ENCODE assay signal across 2 cellular contexts in genomic region chr1:151146072-151146415, GRCh38.
TF ChIP-seq lines count a peak whose summit lies in the region.

No MANE protein-coding gene starts in this region.

TF ChIP-seq in GM12878, 131 proteins besides CTCF, POLR2A, EP300 and RAD21:
- no peak for TF ChIP-seq SIN3A (IDR thresholded peaks at IDR 0.05; ENCODE audit: low read depth, low read length)
- TF ChIP-seq BMI1 (IDR thresholded peaks at IDR 0.05; ENCODE audit: borderline replicate concordance): peak; percentile 43; the same call in 1 of the 2 replicates

TF ChIP-seq in liver, 16 proteins besides CTCF, POLR2A, EP300 and RAD21:
- TF ChIP-seq FOXA1 (IDR thresholded peaks at IDR 0.05) (no peak), YY1 (IDR thresholded peaks at IDR 0.05) (no peak), EGR1 (IDR thresholded peaks at IDR 0.05; ENCODE audit: low read depth in 2 of 2) (no peak), ZBTB33 (IDR thresholded peaks at IDR 0.05) (no peak), JUND (IDR thresholded peaks at IDR 0.05) (no peak), HNF4A (conservative IDR thresholded peaks at IDR 0.05) (no peak), SP1 (IDR thresholded peaks at IDR 0.05) (no peak), FOXA2 (IDR thresholded peaks at IDR 0.05) (no peak), NR2F2 (IDR thresholded peaks at IDR 0.05) (no peak), REST (IDR thresholded peaks at IDR 0.05) (no peak), MAX (IDR thresholded peaks at IDR 0.05) (no peak), RXRA (IDR thresholded peaks at IDR 0.05) (no peak), HNF4G (IDR thresholded peaks at IDR 0.05) (no peak), GABPA (IDR thresholded peaks at IDR 0.05 in 1 of 2, conservative IDR thresholded peaks at IDR 0.05 in 1 of 2) (no peak)
